8 cellular contexts compared by ENCODE assay signal in genomic region chr1:183620-184335, GRCh38.
A peak's percentile ranks its signal among the peaks of the same experiment; 100 is the strongest.
DNase-seq lines count a peak whose midpoint lies in the region; ATAC-seq and TF ChIP-seq lines count a peak whose summit lies in the region.
"Not testable (repeated sequence)": the region's sequence is repeated elsewhere in the genome, so short reads cannot be mapped to it uniquely, and the experiment has no call there.

No MANE protein-coding gene starts in this region.

- not testable (repeated sequence) for H3K79me2 ChIP-seq in DND-41 (ENCODE audit: insufficient read depth, low read length)

- not testable (repeated sequence) for H3K4me3 ChIP-seq in DND-41 (ENCODE audit: low read depth in 1 of 2, low read length in 2 of 2); adrenal gland; right lobe of liver

- ATAC-seq in DND-41 (ENCODE audit: insufficient read depth, low read depth); Right ventricle myocardium inferior; right lobe of liver: not testable (repeated sequence)

- not testable (repeated sequence) for H3K27me3 Mint-ChIP-seq in osteocyte (ENCODE audit: unreplicated experiment); type B pancreatic cell

- not testable (repeated sequence) for H3K4me2 ChIP-seq in DND-41 (ENCODE audit: insufficient read depth, low read length)

- intact Hi-C loops in adrenal gland (cut with DNase I); Right ventricle myocardium inferior (cut with DNase I); right lobe of liver (cut with DNase I): not testable (repeated sequence)

- not testable (repeated sequence) for H3K36me3 Mint-ChIP-seq in osteocyte (ENCODE audit: unreplicated experiment); type B pancreatic cell

- not testable (repeated sequence) for TF ChIP-seq CTCF in DND-41 (IDR thresholded peaks at IDR 0.05; ENCODE audit: borderline replicate concordance, extremely low read depth, low read length, poor library complexity, severe bottlenecking); adrenal gland (IDR thresholded peaks at IDR 0.05); right lobe of liver (IDR thresholded peaks at IDR 0.05); osteocyte (IDR thresholded peaks at IDR 0.05); type B pancreatic cell (conservative IDR thresholded peaks at IDR 0.05)

- H3K36me3 ChIP-seq in DND-41 (ENCODE audit: insufficient read depth, low read length); adrenal gland (replicated peaks in 1 of 2); right lobe of liver: not testable (repeated sequence)

- H3K27ac Mint-ChIP-seq in osteocyte (ENCODE audit: unreplicated experiment); type B pancreatic cell: not testable (repeated sequence)

- not testable (repeated sequence) for H3K4me1 Mint-ChIP-seq in osteocyte (ENCODE audit: unreplicated experiment); type B pancreatic cell (ENCODE audit: unreplicated experiment)

- DNase-seq in DND-41 (peak; percentile 4), adrenal gland (peak in 6 of 7 donors; percentile 13 to 69 (median 20)), Right ventricle myocardium inferior (ENCODE audit: missing footprints) (peak; percentile 8), right lobe of liver (peak; percentile 17 to 53 (median 51)), osteocyte (ENCODE audit: extremely low spot score, unreplicated experiment) (peak; percentile 80), type B pancreatic cell (ENCODE audit: extremely low spot score, unreplicated experiment) (peak; percentile 66)
- DNase-seq in activated CD8-positive, alpha-beta memory T cell treated with anti-CD3 and anti-CD28 coated beads, Interleukin-2, amount 50 U/mL, for 4 hours: peak; percentile 16
- DNase-seq in stimulated activated CD4-positive, alpha-beta T cell treated with anti-CD3 and anti-CD28 coated beads, Interleukin-4, amount 100 ng/mL, for 24 hours: peak; percentile 9

- H3K4me3 Mint-ChIP-seq in osteocyte (ENCODE audit: unreplicated experiment); type B pancreatic cell: not testable (repeated sequence)

- not testable (repeated sequence) for H3K9me3 Mint-ChIP-seq in osteocyte (ENCODE audit: unreplicated experiment); type B pancreatic cell

- H3K9ac ChIP-seq in DND-41 (ENCODE audit: low read depth, low read length): not testable (repeated sequence)

- H4K20me1 ChIP-seq in DND-41 (ENCODE audit: insufficient read depth, low read length): not testable (repeated sequence)

- TF ChIP-seq POLR2A in adrenal gland (IDR thresholded peaks at IDR 0.05); right lobe of liver (IDR thresholded peaks at IDR 0.05): not testable (repeated sequence)

- H3K27ac ChIP-seq in DND-41 (ENCODE audit: low read length); adrenal gland; right lobe of liver: not testable (repeated sequence)

- not testable (repeated sequence) for H3K4me1 ChIP-seq in DND-41 (ENCODE audit: insufficient read depth, low read length); adrenal gland (replicated peaks in 1 of 2); right lobe of liver

- H2AFZ ChIP-seq in DND-41 (ENCODE audit: low read depth, low read length): not testable (repeated sequence)

- H3K27me3 ChIP-seq in DND-41 (ENCODE audit: insufficient read depth, low read length, poor library complexity); adrenal gland; right lobe of liver: not testable (repeated sequence)

- 57 to 77% (median 69%) methylated on average over 6 to 10 of the region's 13 CpGs for WGBS in adrenal gland, 4 donors
- WGBS in right lobe of liver (ENCODE audit: insufficient coverage, low coverage, low lambda C conversion rate, missing lambda C conversion rate): 73% methylated on average over 8 of the region's 13 CpGs

- not testable (repeated sequence) for H3K9me3 ChIP-seq in DND-41 (ENCODE audit: insufficient read depth, low read length, severe bottlenecking); adrenal gland (replicated peaks in 1 of 3); right lobe of liver

Comparison
In these comparisons a context has a peak if more than half of its experiments do, and no peak if none do; other contexts are left out.
1. DNase-seq: peak in every context shown above with its lines; median percentile 80 in osteocyte; 66 in type B pancreatic cell; 51 in right lobe of liver; 20 in adrenal gland; 16 in activated CD8-positive, alpha-beta memory T cell treated with anti-CD3 and anti-CD28 coated beads, Interleukin-2, amount 50 U/mL, for 4 hours; 9 in stimulated activated CD4-positive, alpha-beta T cell treated with anti-CD3 and anti-CD28 coated beads, Interleukin-4, amount 100 ng/mL, for 24 hours; 8 in Right ventricle myocardium inferior; 4 in DND-41.